In genomic region chr17:83132251-83133081, GRCh38 we compare ENCODE assay signal across 20 cellular contexts. TPM values are rescaled to one million over a fixed set of nuclear protein-coding genes. Genes with fewer than 3 reads are reported as not detected.
DNase-seq lines count a peak whose midpoint lies in the region; ATAC-seq, FAIRE-seq and TF ChIP-seq lines count a peak whose summit lies in the region.
"Had no signal": no experiment of that assay in that cellular context is flagged by ENCODE, and none has a peak within 500 bp of the region (broad histone marks: within the 10 kb centered on the region; RNA-seq: fewer than 3 reads in every experiment).

No MANE protein-coding gene starts in this region.

- no peaks in the 10 kb centered on the region for H3K36me3 Mint-ChIP-seq in natural killer cell treated with Interleukin-12 subunit alpha and Interleukin-12 subunit beta and Interleukin-15 and Interleukin-18, amount 100 ng/mL, for 72 hours
- no peaks in the 10 kb centered on the region for H3K36me3 Mint-ChIP-seq in natural killer cell
- H3K36me3 Mint-ChIP-seq: immature natural killer cell had no signal

- H3K27me3 ChIP-seq in heart right ventricle (peaks cover 0 to 14% (median 0%) of the 10 kb centered on the region in 7 donors), pancreas (no peaks in the 10 kb centered on the region)
- H3K27me3 ChIP-seq: hepatocyte had no signal

- DNase-seq in natural killer cell treated with Interleukin-12 subunit alpha and Interleukin-12 subunit beta and Interleukin-15 and Interleukin-18, amount 100 ng/mL, for 72 hours (ENCODE audit: low spot score): peak; percentile 49
- DNase-seq in natural killer cell (no peak), heart right ventricle (peak in 1 of 2 donors; percentile 59), pancreas (peak in 1 of 6 donors; percentile 49), NCI-H2171 (lab: John Stamatoyannopoulos, UW) (no peak)
- no peak for DNase-seq in activated CD4-positive, CD25-positive, alpha-beta regulatory T cell (lab: John Stamatoyannopoulos, UW)
- DNase-seq: activated CD8-positive, alpha-beta T cell treated with anti-CD3 and anti-CD28 coated beads for 36 hours; activated naive CD4-positive, alpha-beta T cell treated with anti-CD3 and anti-CD28 coated beads for 36 hours; amygdala; immature natural killer cell; NCI-H1092 treated with DMSO at 0.1 percent for 48 hours; NCI-H1930; stimulated activated CD8-positive, alpha-beta memory T cell treated with anti-CD3 and anti-CD28 coated beads, Interleukin-4, amount 100 ng/mL, for 48 hours had no signal

- WGBS in heart right ventricle, 2 donors: 73 to 74% methylated on average over 21 of the region's 21 CpGs
- 68 to 76% methylated on average over 21 of the region's 21 CpGs for WGBS in pancreas, 2 donors

- FAIRE-seq in pancreas (lab: Jason Lieb, UNC): no peak
- FAIRE-seq: GM12892 had no signal

- peaks cover 0 to 5% of the 10 kb centered on the region in 2 donors for H3K27me3 Mint-ChIP-seq in natural killer cell treated with Interleukin-12 subunit alpha and Interleukin-12 subunit beta and Interleukin-15 and Interleukin-18, amount 100 ng/mL, for 72 hours
- H3K27me3 Mint-ChIP-seq in natural killer cell (ENCODE audit: low read depth in 2 of 2): peaks cover 6 to 8% of the 10 kb centered on the region in 2 donors

- intact Hi-C loops in natural killer cell (cut with micrococcal nuclease): no loop called here
- intact Hi-C loops in heart right ventricle (cut with DNase I): no loop called here
- intact Hi-C loops in pancreas (cut with DNase I): no loop called here

- peaks cover 0 to 7% (median 0%) of the 10 kb centered on the region in 9 donors for H3K4me1 ChIP-seq in heart right ventricle
- H3K4me1 ChIP-seq in pancreas: no peaks in the 10 kb centered on the region
- H3K4me1 ChIP-seq: foreskin keratinocyte had no signal

- H3K4me3 Mint-ChIP-seq in natural killer cell treated with Interleukin-12 subunit alpha and Interleukin-12 subunit beta and Interleukin-15 and Interleukin-18, amount 100 ng/mL, for 72 hours: no peak overlapping the region
- no peak overlapping the region for H3K4me3 Mint-ChIP-seq in natural killer cell
- H3K4me3 Mint-ChIP-seq: activated CD8-positive, alpha-beta T cell treated with anti-CD3 and anti-CD28 coated beads for 36 hours; activated naive CD4-positive, alpha-beta T cell treated with anti-CD3 and anti-CD28 coated beads for 36 hours; immature natural killer cell had no signal

- H3K4me3 ChIP-seq in heart right ventricle (no peak overlapping the region), pancreas (no peak overlapping the region)
- H3K4me3 ChIP-seq: GM23248, hepatocyte had no signal

- no peak overlapping the region for H3K27ac Mint-ChIP-seq in natural killer cell treated with Interleukin-12 subunit alpha and Interleukin-12 subunit beta and Interleukin-15 and Interleukin-18, amount 100 ng/mL, for 72 hours
- H3K27ac Mint-ChIP-seq in natural killer cell: no peak overlapping the region
- H3K27ac Mint-ChIP-seq: activated CD8-positive, alpha-beta T cell treated with anti-CD3 and anti-CD28 coated beads for 36 hours; activated naive CD4-positive, alpha-beta T cell treated with anti-CD3 and anti-CD28 coated beads for 36 hours had no signal

- no peaks in the 10 kb centered on the region for H3K9me3 Mint-ChIP-seq in natural killer cell treated with Interleukin-12 subunit alpha and Interleukin-12 subunit beta and Interleukin-15 and Interleukin-18, amount 100 ng/mL, for 72 hours
- H3K9me3 Mint-ChIP-seq in natural killer cell: no peaks in the 10 kb centered on the region
- H3K9me3 Mint-ChIP-seq: activated CD8-positive, alpha-beta T cell treated with anti-CD3 and anti-CD28 coated beads for 36 hours; activated naive CD4-positive, alpha-beta T cell treated with anti-CD3 and anti-CD28 coated beads for 36 hours; immature natural killer cell had no signal

- peaks cover 0 to 3% of the 10 kb centered on the region in 2 donors for H3K4me1 Mint-ChIP-seq in natural killer cell treated with Interleukin-12 subunit alpha and Interleukin-12 subunit beta and Interleukin-15 and Interleukin-18, amount 100 ng/mL, for 72 hours (ENCODE audit: low read depth in 2 of 2)
- peaks cover 0 to 13% of the 10 kb centered on the region in 2 donors for H3K4me1 Mint-ChIP-seq in natural killer cell
- H3K4me1 Mint-ChIP-seq: immature natural killer cell had no signal

- H3K9me3 ChIP-seq in heart right ventricle (no peaks in the 10 kb centered on the region), pancreas (no peaks in the 10 kb centered on the region)

- H3K36me3 ChIP-seq in heart right ventricle (no peaks in the 10 kb centered on the region), pancreas (no peaks in the 10 kb centered on the region)

- TF ChIP-seq CTCF in natural killer cell (IDR thresholded peaks at IDR 0.05) (no peak), heart right ventricle (IDR thresholded peaks at IDR 0.05) (peak in 1 of 9 donors; percentile 12), pancreas (IDR thresholded peaks at IDR 0.05) (no peak)

- H3K27ac ChIP-seq in heart right ventricle (no peak overlapping the region), pancreas (no peak overlapping the region)
- H3K27ac ChIP-seq: foreskin keratinocyte, GM23248, hepatocyte had no signal

- ATAC-seq in natural killer cell treated with Interleukin-12 subunit alpha and Interleukin-12 subunit beta and Interleukin-15 and Interleukin-18, amount 100 ng/mL, for 72 hours: no peak
- ATAC-seq in natural killer cell (no peak), heart right ventricle (peak; percentile 66 to 86 (median 77)), pancreas (peak; percentile 30 to 41 (median 34)), HG03469 (IDR thresholded peaks at IDR 0.05; ENCODE audit: unreplicated experiment) (no peak), GM19397 (IDR thresholded peaks at IDR 0.05; ENCODE audit: unreplicated experiment) (no peak)
- ATAC-seq: activated CD4-positive, CD25-positive, alpha-beta regulatory T cell treated with anti-CD3 and anti-CD28 coated beads, Interleukin-2, amount 50 U/mL, for 24 hours; activated CD8-positive, alpha-beta T cell treated with anti-CD3 and anti-CD28 coated beads for 36 hours had no signal

RNA-seq across cellular contexts. Expression of gene METRNL, which starts 53.1 kb away (rescaled TPM):
- 100 to 1,000 TPM; 179 to 208 TPM for total RNA-seq in natural killer cell treated with Interleukin-12 subunit alpha and Interleukin-12 subunit beta and Interleukin-15 and Interleukin-18, amount 100 ng/mL, for 72 hours
- total RNA-seq in natural killer cell: 100 to 1,000 TPM; 227 to 390 (median 325) TPM
- total RNA-seq in heart right ventricle: 10 to 100 TPM; 56.0 to 90.1 (median 70.9) TPM
- polyA plus RNA-seq in heart right ventricle: 100 to 1,000 TPM in 1 of 2 donors, 10 to 100 TPM in 1; 39.0 to 134 TPM
- 10 to 100 TPM; 11.1 to 28.3 (median 16.2) TPM for total RNA-seq in pancreas
- 10 to 100 TPM; 18.9 to 20.8 TPM for polyA plus RNA-seq in pancreas

Comparison
In these comparisons a context has a peak if more than half of its experiments do, and no peak if none do; other contexts are left out.
1. ATAC-seq: peak in heart right ventricle (8 of 8) and pancreas (4 of 4); none in natural killer cell treated with Interleukin-12 subunit alpha and Interleukin-12 subunit beta and Interleukin-15 and Interleukin-18, amount 100 ng/mL, for 72 hours (0 of 2), natural killer cell (0 of 3), HG03469 (single experiment) and GM19397 (single experiment).